Comparison of ENCODE assay signal across 33 cellular contexts in genomic region chr17:11712445-11712844, GRCh38.
"Had no signal": no experiment of that assay in that cellular context is flagged by ENCODE, and none has a peak within 500 bp of the region (broad histone marks: within the 10 kb centered on the region; RNA-seq: fewer than 3 reads in every experiment).

No MANE protein-coding gene starts in this region.

- H3K9me3 ChIP-seq: SJCRH30 had no signal

- H3K27me3 ChIP-seq: SJCRH30 had no signal

- H3K36me3 ChIP-seq: SJCRH30 had no signal

- H2AFZ ChIP-seq: PC-9 had no signal

- H3K4me3 ChIP-seq: PC-9, SJCRH30, SK-N-MC had no signal

- H3K4me1 ChIP-seq: SJCRH30 had no signal

- H3K27ac ChIP-seq: PC-9, RWPE1, SJCRH30, SK-N-MC had no signal

- H3K4me2 ChIP-seq: PC-9 had no signal

- DNase-seq: Karpas-422, MM.1S, NCI-H1048, NCI-H1092 treated with DMSO at 0.1 percent for 48 hours, NCI-H1105 treated with DMSO at 0.1 percent for 48 hours, NCI-H1417, NCI-H1436, NCI-H146, NCI-H1694, NCI-H187, NCI-H1930, NCI-H2029 treated with DMSO at 0.1 percent for 48 hours, NCI-H2081 treated with DMSO at 0.1 percent for 48 hours, NCI-H2107, NCI-H2171, NCI-H226, NCI-H446 treated with DMSO at 0.1 percent for 48 hours, NCI-H510A, NCI-H524, NCI-H526, NCI-H69, NCI-H748 treated with DMSO at 0.1 percent for 48 hours, NCI-H82, PC-9, SHP77, SIG-M5, SJCRH30, T-cell had no signal

- ATAC-seq: Panc1, Right ventricle myocardium inferior, SK-N-SH treated with all-trans-retinoic acid at 6 μM for 48 hours, T-cell had no signal
